Comparison of ENCODE assay signal across 8 cellular contexts in the genomic region with DNA sequence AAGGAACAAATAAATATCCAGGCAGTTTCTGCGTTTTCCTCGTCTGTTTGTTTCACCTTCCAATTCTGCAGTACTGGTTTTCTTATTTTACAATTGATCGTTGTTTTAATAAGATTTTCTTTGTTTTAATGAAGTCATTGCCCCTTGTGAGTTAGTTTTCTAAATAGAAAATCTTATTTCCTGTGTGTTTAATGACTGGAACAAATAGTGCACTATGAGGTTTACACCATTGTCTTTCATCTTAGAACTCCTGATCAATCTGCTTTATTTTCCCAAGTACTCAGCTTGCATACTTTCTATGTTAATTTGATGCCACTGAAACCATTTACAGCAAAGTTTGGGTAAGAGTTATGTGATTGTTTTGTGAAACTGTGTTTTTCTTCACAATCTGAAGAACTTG.
DNase-seq lines count a peak whose midpoint lies in the region; TF ChIP-seq lines count a peak whose summit lies in the region.

No MANE protein-coding gene starts in this region.

- H3K4me3 ChIP-seq in GM12865 (ENCODE audit: low read depth, low read length) (peak overlapping the region; percentile 37), WI38 (ENCODE audit: low read depth, low read length) (peak overlapping the region; percentile 83), foreskin fibroblast (ENCODE audit: low read depth in 1 of 2, low read length in 2 of 2) (peak overlapping the region; percentile 81 to 90), rectal smooth muscle tissue (ENCODE audit: low read length) (peak overlapping the region; percentile 97)

- H3K27me3 ChIP-seq in rectal smooth muscle tissue (ENCODE audit: control insufficient read depth, insufficient read depth, low read length): no peaks in the 10 kb centered on the region

- TF ChIP-seq CTCF in GM12865 (IDR thresholded peaks at IDR 0.05; ENCODE audit: insufficient read depth, low read depth, low read length, missing control alignments) (no peak), WI38 (IDR thresholded peaks at IDR 0.05; ENCODE audit: low read depth, low read length) (no peak), foreskin fibroblast (IDR thresholded peaks at IDR 0.05; ENCODE audit: low read depth, low read length) (no peak)

- H3K9ac ChIP-seq in rectal smooth muscle tissue (ENCODE audit: low read length): peak overlapping the region; percentile 84

- peak overlapping the region; percentile 96 for H3K27ac ChIP-seq in rectal smooth muscle tissue (ENCODE audit: low read depth, low read length)

- peaks cover 8% of the 10 kb centered on the region for H3K4me1 ChIP-seq in rectal smooth muscle tissue (ENCODE audit: control insufficient read depth, insufficient read depth, low read length)

- no peaks in the 10 kb centered on the region for H3K36me3 ChIP-seq in rectal smooth muscle tissue (ENCODE audit: control insufficient read depth, insufficient read depth, low read length)

- DNase-seq in GM12865 (ENCODE audit: low read depth): no peak
- DNase-seq in foreskin fibroblast: no peak
- no peak for DNase-seq in midbrain (lab: John Stamatoyannopoulos, UW)
- no peak for DNase-seq in NOMO-1 treated with dmso at 0.1 percent for 144 hours (lab: John Stamatoyannopoulos, UW; ENCODE audit: unreplicated experiment)
- DNase-seq in NCI-H2171 (lab: John Stamatoyannopoulos, UW): no peak
- DNase-seq in NCI-H524 (lab: John Stamatoyannopoulos, UW): no peak

Comparison
In these comparisons a context has a peak if more than half of its experiments do, and no peak if none do; other contexts are left out.
1. H3K4me3 ChIP-seq: peak in every context shown above with its lines; median percentile 97 in rectal smooth muscle tissue; 86 in foreskin fibroblast; 83 in WI38; 37 in GM12865.